1 cellular context compared by ENCODE assay signal in genomic region chr5:154757647-154758406, GRCh38.
TF ChIP-seq lines count a peak whose summit lies in the region.

No MANE protein-coding gene starts in this region.

TF ChIP-seq in HEK293, 187 proteins besides CTCF, POLR2A, EP300 and RAD21 (continued from another document):
- TF ChIP-seq, protein P1, sequence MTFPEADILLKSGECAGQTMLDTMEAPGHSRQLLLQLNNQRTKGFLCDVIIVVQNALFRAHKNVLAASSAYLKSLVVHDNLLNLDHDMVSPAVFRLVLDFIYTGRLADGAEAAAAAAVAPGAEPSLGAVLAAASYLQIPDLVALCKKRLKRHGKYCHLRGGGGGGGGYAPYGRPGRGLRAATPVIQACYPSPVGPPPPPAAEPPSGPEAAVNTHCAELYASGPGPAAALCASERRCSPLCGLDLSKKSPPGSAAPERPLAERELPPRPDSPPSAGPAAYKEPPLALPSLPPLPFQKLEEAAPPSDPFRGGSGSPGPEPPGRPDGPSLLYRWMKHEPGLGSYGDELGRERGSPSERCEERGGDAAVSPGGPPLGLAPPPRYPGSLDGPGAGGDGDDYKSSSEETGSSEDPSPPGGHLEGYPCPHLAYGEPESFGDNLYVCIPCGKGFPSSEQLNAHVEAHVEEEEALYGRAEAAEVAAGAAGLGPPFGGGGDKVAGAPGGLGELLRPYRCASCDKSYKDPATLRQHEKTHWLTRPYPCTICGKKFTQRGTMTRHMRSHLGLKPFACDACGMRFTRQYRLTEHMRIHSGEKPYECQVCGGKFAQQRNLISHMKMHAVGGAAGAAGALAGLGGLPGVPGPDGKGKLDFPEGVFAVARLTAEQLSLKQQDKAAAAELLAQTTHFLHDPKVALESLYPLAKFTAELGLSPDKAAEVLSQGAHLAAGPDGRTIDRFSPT (tag by site-specific recombination; IDR thresholded peaks at IDR 0.05): peak; percentile 19; the same call in 1 of the 2 replicates
- TF ChIP-seq ZEB2 (tag by site-specific recombination; IDR thresholded peaks at IDR 0.05) (0 out of 2 replicates have a peak, but pooled peaks have one; percentile 20), ZNF202 (tag by site-specific recombination; IDR thresholded peaks at IDR 0.05; ENCODE audit: borderline replicate concordance) (no peak), SP7 (tag by site-specific recombination; IDR thresholded peaks at IDR 0.05) (peak; percentile 89), GLIS2 (tag by site-specific recombination; IDR thresholded peaks at IDR 0.05) (no peak), MYNN (tag by site-specific recombination; IDR thresholded peaks at IDR 0.05; ENCODE audit: borderline replicate concordance) (no peak), ZBTB48 (tag by site-specific recombination; IDR thresholded peaks at IDR 0.05) (0 out of 2 replicates have a peak, but pooled peaks have one; percentile 24), ZNF629 (tag by site-specific recombination; IDR thresholded peaks at IDR 0.05) (peak; percentile 59)
- TF ChIP-seq, protein P2, sequence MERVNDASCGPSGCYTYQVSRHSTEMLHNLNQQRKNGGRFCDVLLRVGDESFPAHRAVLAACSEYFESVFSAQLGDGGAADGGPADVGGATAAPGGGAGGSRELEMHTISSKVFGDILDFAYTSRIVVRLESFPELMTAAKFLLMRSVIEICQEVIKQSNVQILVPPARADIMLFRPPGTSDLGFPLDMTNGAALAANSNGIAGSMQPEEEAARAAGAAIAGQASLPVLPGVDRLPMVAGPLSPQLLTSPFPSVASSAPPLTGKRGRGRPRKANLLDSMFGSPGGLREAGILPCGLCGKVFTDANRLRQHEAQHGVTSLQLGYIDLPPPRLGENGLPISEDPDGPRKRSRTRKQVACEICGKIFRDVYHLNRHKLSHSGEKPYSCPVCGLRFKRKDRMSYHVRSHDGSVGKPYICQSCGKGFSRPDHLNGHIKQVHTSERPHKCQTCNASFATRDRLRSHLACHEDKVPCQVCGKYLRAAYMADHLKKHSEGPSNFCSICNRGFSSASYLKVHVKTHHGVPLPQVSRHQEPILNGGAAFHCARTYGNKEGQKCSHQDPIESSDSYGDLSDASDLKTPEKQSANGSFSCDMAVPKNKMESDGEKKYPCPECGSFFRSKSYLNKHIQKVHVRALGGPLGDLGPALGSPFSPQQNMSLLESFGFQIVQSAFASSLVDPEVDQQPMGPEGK (tag by site-specific recombination; IDR thresholded peaks at IDR 0.05): 0 out of 2 replicates have a peak, but pooled peaks have one; percentile 17
